8 cellular contexts compared by ENCODE assay signal in the genomic region with DNA sequence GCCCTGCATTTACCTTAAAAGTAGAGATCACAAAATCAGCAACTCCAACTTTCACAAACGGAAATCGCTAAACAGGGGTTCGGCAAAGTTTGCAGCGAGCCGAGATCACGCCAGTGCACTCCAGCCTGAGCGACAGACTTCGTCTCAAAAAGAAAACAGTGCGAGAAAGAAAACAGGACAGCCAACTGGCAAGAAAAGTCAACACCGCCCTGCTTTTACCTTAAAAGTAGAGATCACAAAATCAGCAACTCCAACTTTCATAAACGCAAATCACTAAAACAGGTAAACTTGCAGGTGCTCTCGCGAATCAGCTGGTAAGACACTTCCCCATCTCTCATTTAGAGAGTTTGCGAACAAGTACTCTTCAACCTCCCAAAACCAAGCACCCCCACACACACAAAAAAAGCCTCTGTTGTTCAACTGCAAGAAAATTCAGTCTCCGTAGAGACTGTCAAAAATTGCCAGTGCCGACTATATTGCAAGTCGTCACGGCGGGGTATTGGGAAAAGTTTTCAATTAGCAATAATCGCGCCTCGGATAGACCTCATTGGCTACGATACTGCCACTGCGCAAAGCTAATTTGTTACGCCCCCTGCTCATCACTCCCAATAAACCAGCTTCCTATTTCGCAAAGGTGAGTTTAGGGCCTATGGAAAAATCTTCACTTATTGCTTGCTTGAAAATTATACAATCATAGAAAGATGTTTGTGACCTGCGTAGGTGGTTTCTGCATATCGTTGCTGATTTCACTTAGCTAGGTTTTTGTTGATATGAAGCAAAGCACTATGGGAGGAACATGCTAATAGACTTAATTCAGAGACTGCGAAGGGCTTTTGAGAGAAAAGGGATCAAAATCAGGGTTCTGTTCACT. TPM values are rescaled to one million over a fixed set of nuclear protein-coding genes. Genes with fewer than 3 reads are reported as not detected.
DNase-seq lines count a peak whose midpoint lies in the region; ATAC-seq and TF ChIP-seq lines count a peak whose summit lies in the region.

A gene (minus strand): TSS at position 577 of the 871 bp plus-strand sequence.

- H3K9me3 ChIP-seq in thoracic aorta: no peaks in the 10 kb centered on the region

- peak within 1 kb of the TSS; percentile 96 to 99 for H3K27ac ChIP-seq in thoracic aorta

- no peak within 1 kb of the TSS for H3K4me3 Mint-ChIP-seq in activated naive CD4-positive, alpha-beta T cell treated with anti-CD3 and anti-CD28 coated beads, Interleukin-2, amount 10 ng/mL, durations not matched to agents 7 days and 5 days
- H3K4me3 Mint-ChIP-seq in glutamatergic neuron (ENCODE audit: unreplicated experiment): no peak within 1 kb of the TSS

- H3K27ac Mint-ChIP-seq in activated naive CD4-positive, alpha-beta T cell treated with anti-CD3 and anti-CD28 coated beads, Interleukin-2, amount 10 ng/mL, durations not matched to agents 7 days and 5 days: no peak within 1 kb of the TSS
- no peak within 1 kb of the TSS for H3K27ac Mint-ChIP-seq in glutamatergic neuron (ENCODE audit: unreplicated experiment)

- peak within 1 kb of the TSS; percentile 83 for H3K4me3 ChIP-seq in thoracic aorta

- ATAC-seq in omental fat pad (ENCODE audit: low FRiP score): peak; percentile 46
- ATAC-seq in thoracic aorta (ENCODE audit: insufficient number of reproducible peaks, low FRiP score, low read depth): no peak

- H3K36me3 Mint-ChIP-seq in activated naive CD4-positive, alpha-beta T cell treated with anti-CD3 and anti-CD28 coated beads, Interleukin-2, amount 10 ng/mL, durations not matched to agents 7 days and 5 days: no peaks in the 10 kb centered on the region
- no peaks in the 10 kb centered on the region for H3K36me3 Mint-ChIP-seq in glutamatergic neuron (ENCODE audit: unreplicated experiment)

- no peaks in the 10 kb centered on the region for H3K36me3 ChIP-seq in thoracic aorta

- peaks cover 30% of the 10 kb centered on the region for H3K27me3 Mint-ChIP-seq in activated naive CD4-positive, alpha-beta T cell treated with anti-CD3 and anti-CD28 coated beads, Interleukin-2, amount 10 ng/mL, durations not matched to agents 7 days and 5 days
- H3K27me3 Mint-ChIP-seq in glutamatergic neuron (ENCODE audit: unreplicated experiment): peaks cover 5% of the 10 kb centered on the region

- H3K9me3 Mint-ChIP-seq in activated naive CD4-positive, alpha-beta T cell treated with anti-CD3 and anti-CD28 coated beads, Interleukin-2, amount 10 ng/mL, durations not matched to agents 7 days and 5 days: no peaks in the 10 kb centered on the region
- H3K9me3 Mint-ChIP-seq in glutamatergic neuron (ENCODE audit: unreplicated experiment): peaks cover 5% of the 10 kb centered on the region

- TF ChIP-seq CTCF in glutamatergic neuron (IDR thresholded peaks at IDR 0.05; ENCODE audit: partially characterized antibody, unreplicated experiment) (no peak), omental fat pad (IDR thresholded peaks at IDR 0.05) (no peak), thoracic aorta (IDR thresholded peaks at IDR 0.05) (no peak)

- no peaks in the 10 kb centered on the region for H3K27me3 ChIP-seq in thoracic aorta (replicated peaks; ENCODE audit: insufficient read depth)

- CTCF ChIA-PET in activated naive CD4-positive, alpha-beta T cell treated with anti-CD3 and anti-CD28 coated beads, Interleukin-2, amount 10 ng/mL, durations not matched to agents 7 days and 5 days (lab: Charles Lee): interaction anchor here (0.5 to 3.4 kb wide), 6 partner anchors 10 to 1184 kb away, joined by 3 to 30 read pairs (median 3); a partner anchor contains a TSS

- H3K4me1 Mint-ChIP-seq in activated naive CD4-positive, alpha-beta T cell treated with anti-CD3 and anti-CD28 coated beads, Interleukin-2, amount 10 ng/mL, durations not matched to agents 7 days and 5 days: peaks cover 13% of the 10 kb centered on the region
- no peaks in the 10 kb centered on the region for H3K4me1 Mint-ChIP-seq in glutamatergic neuron (ENCODE audit: low read depth, unreplicated experiment)

- H3K4me1 ChIP-seq in thoracic aorta (ENCODE audit: control insufficient read depth in 1 of 2, low read depth in 2 of 2): peaks cover 0 to 6% of the 10 kb centered on the region in 2 donors

- DNase-seq in ELF-1 (ENCODE audit: low read depth, low spot score) (peak; percentile 96), HCEC 1CT (peak; percentile 97), NAMALWA (ENCODE audit: low spot score) (peak; percentile 99), SK-N-DZ (ENCODE audit: low spot score) (peak; percentile 98), glutamatergic neuron (peak; percentile 50), omental fat pad (ENCODE audit: low spot score) (peak; percentile 39), thoracic aorta (ENCODE audit: low spot score) (peak; percentile 24)
- peak; percentile 81 for DNase-seq in activated naive CD4-positive, alpha-beta T cell treated with anti-CD3 and anti-CD28 coated beads, Interleukin-2, amount 10 ng/mL, durations not matched to agents 7 days and 5 days

RNA-seq across cellular contexts. Expression of the gene that starts here (rescaled TPM):
- polyA plus RNA-seq in SK-N-DZ (2014; cell fraction: cytosol; rRNA removed): not detected in 2 replicates
- polyA plus RNA-seq in SK-N-DZ (2014; cell fraction: nucleus; rRNA removed): not detected in 2 replicates
- 5,722 TPM for total RNA-seq in glutamatergic neuron (ENCODE audit: unreplicated experiment)
- under 1 TPM in 2 of 4 donors, not detected in 2; under 0.01 TPM for total RNA-seq in omental fat pad
- total RNA-seq in thoracic aorta: not detected

Comparison
In these comparisons a context has a peak if more than half of its experiments do, and no peak if none do; other contexts are left out.
1. RNA of the gene that starts here (total RNA-seq): 5,722 TPM in glutamatergic neuron (single experiment); under 0.01 TPM in omental fat pad and not detected in thoracic aorta; every median in the first group is over 1,000 times any median in the second.
2. Peak in DNase-seq and ATAC-seq in omental fat pad; RNA of the gene not detected or under 1 TPM.
3. Peak in DNase-seq, H3K4me3 ChIP-seq and H3K27ac ChIP-seq in thoracic aorta; RNA of the gene not detected or under 1 TPM.
4. DNase-seq: peak in every context shown above with its lines; median percentile 99 in NAMALWA; 98 in SK-N-DZ; 97 in HCEC 1CT; 96 in ELF-1; 81 in activated naive CD4-positive, alpha-beta T cell treated with anti-CD3 and anti-CD28 coated beads, Interleukin-2, amount 10 ng/mL, durations not matched to agents 7 days and 5 days; 50 in glutamatergic neuron; 39 in omental fat pad; 24 in thoracic aorta.